9 cellular contexts compared by ENCODE assay signal in the genomic region with DNA sequence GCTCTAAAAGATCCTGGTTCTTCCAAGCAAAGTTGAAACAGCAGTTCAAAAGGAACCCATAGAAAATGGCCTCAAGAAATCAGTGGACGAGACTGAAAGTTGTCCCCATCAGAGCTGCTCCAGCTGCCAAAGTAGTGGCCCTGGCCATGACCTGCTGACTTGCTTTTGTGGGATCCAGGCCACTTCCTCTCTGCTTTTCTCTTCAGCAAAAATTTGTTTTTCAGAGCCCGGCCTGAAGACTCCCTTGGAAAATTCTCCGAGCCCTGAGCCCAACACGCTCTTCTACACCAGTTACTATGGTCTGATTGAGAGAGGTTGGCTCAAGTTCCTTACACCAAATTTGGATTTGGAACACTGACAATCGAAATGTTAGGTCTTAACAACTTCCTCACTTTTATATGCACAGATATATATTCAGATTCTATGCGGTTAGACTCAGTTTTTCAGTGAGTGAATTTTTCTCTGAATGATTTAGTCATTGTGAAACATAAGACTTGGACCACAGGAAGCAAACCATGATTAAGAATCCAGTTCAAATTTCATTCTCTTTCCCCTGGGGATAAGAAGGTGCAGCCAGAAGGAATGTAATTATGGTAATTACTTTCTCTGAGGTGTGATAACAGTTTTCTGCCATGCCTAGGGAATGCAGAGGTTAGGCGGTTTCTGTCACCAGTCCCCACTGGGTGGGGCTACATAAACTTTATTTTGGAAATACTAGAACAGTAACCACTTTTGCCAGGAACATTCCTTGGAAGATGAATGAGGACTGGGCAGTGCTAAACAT.
DNase-seq lines count a peak whose midpoint lies in the region; ATAC-seq, FAIRE-seq and TF ChIP-seq lines count a peak whose summit lies in the region.
"Had no signal": no experiment of that assay in that cellular context is flagged by ENCODE, and none has a peak within 500 bp of the region (broad histone marks: within the 10 kb centered on the region; RNA-seq: fewer than 3 reads in every experiment).

No MANE protein-coding gene starts in this region.

- H3K9ac ChIP-seq in astrocyte (ENCODE audit: low read length) = peak overlapping the region; percentile 23

- H3K27ac ChIP-seq in astrocyte (ENCODE audit: low read depth, low read length) = peak overlapping the region; percentile 62
- H3K27ac ChIP-seq in OCI-LY7 (ENCODE audit: low read depth, low read length, poor library complexity, severe bottlenecking) = no peak overlapping the region

- DNase-seq in GM03348 (ENCODE audit: low spot score) (peak; percentile 74), astrocyte (ENCODE audit: low read depth) (peak; percentile 92), mucosa of descending colon (no peak), mesenteric fat pad (ENCODE audit: low spot score) (no peak), progenitor cell of endocrine pancreas (ENCODE audit: low spot score, unreplicated experiment) (no peak), NCI-H748 (lab: John Stamatoyannopoulos, UW; ENCODE audit: unreplicated experiment) (no peak), OCI-LY7 (ENCODE audit: low spot score) (no peak)

- POLR2A ChIA-PET in OCI-LY7 (lab: Charles Lee) = interaction anchor here (0.7 to 1.2 kb wide), 2 partner anchors 15 to 26 kb away, joined by 3 to 4 read pairs; no protein-coding TSS in a partner anchor

- no peaks in the 10 kb centered on the region for H4K20me1 ChIP-seq in astrocyte (ENCODE audit: insufficient read depth, low read length)
- no peaks in the 10 kb centered on the region for H4K20me1 ChIP-seq in OCI-LY7 (ENCODE audit: insufficient read depth, low read length)

- no peak for TF ChIP-seq CTCF in astrocyte (IDR thresholded peaks at IDR 0.05; ENCODE audit: insufficient read depth, low read depth, low read length)
- TF ChIP-seq CTCF in mucosa of descending colon (IDR thresholded peaks at IDR 0.05) = no peak
- no peak for TF ChIP-seq CTCF in progenitor cell of endocrine pancreas (IDR thresholded peaks at IDR 0.05; ENCODE audit: unreplicated experiment)
- no peak for TF ChIP-seq CTCF in OCI-LY7 (conservative IDR thresholded peaks at IDR 0.05; ENCODE audit: low read length)

- H3K36me3 Mint-ChIP-seq in astrocyte (ENCODE audit: low read depth, unreplicated experiment) = peaks cover 15% of the 10 kb centered on the region
- H3K36me3 Mint-ChIP-seq in progenitor cell of endocrine pancreas (ENCODE audit: insufficient read depth) = no peaks in the 10 kb centered on the region

- H3K4me3 ChIP-seq in astrocyte (ENCODE audit: insufficient read depth, low read depth, low read length) (no peak overlapping the region), mucosa of descending colon (no peak overlapping the region), OCI-LY7 (ENCODE audit: low read depth, low read length, poor library complexity, severe bottlenecking) (no peak overlapping the region)

- H3K9me3 Mint-ChIP-seq in astrocyte (ENCODE audit: unreplicated experiment) (no peaks in the 10 kb centered on the region), progenitor cell of endocrine pancreas (ENCODE audit: low read depth) (no peaks in the 10 kb centered on the region)
- H3K9me3 Mint-ChIP-seq: dendritic cell treated with granulocyte-macrophage colony-stimulating factor and Interleukin-4, amounts not matched to agents 40 ng/mL and 50 ng/mL, for 4 days had no signal

- peak; percentile 79 for ATAC-seq in HG02870 (IDR thresholded peaks at IDR 0.05; ENCODE audit: unreplicated experiment)
- peak; percentile 35 for ATAC-seq in mucosa of descending colon

- H3K4me1 Mint-ChIP-seq in astrocyte (ENCODE audit: low read depth, unreplicated experiment) (peaks cover 21% of the 10 kb centered on the region), progenitor cell of endocrine pancreas (ENCODE audit: low read depth) (peaks cover 8% of the 10 kb centered on the region)

- peak; percentile 99 for FAIRE-seq in astrocyte (lab: Jason Lieb, UNC)

- H3K4me2 ChIP-seq in astrocyte (ENCODE audit: low read length) (peak overlapping the region; percentile 58), OCI-LY7 (ENCODE audit: low read length) (no peak overlapping the region)

- H3K4me3 Mint-ChIP-seq in astrocyte (ENCODE audit: unreplicated experiment) (no peak overlapping the region), progenitor cell of endocrine pancreas (ENCODE audit: low read depth) (no peak overlapping the region)
- H3K4me3 Mint-ChIP-seq: dendritic cell treated with granulocyte-macrophage colony-stimulating factor and Interleukin-4, amounts not matched to agents 40 ng/mL and 50 ng/mL, for 4 days had no signal

- H3K9me3 ChIP-seq in astrocyte (ENCODE audit: insufficient read depth, low read depth, low read length) (no peaks in the 10 kb centered on the region), mucosa of descending colon (no peaks in the 10 kb centered on the region), OCI-LY7 (ENCODE audit: low read length) (no peaks in the 10 kb centered on the region)

- BruUV-seq in OCI-LY7 (replicated peaks; lab: Mats Ljungman, UMichigan) = no TSS peak

- H3K27me3 ChIP-seq in astrocyte (ENCODE audit: insufficient read depth, low read length) = no peaks in the 10 kb centered on the region

- H3K27ac Mint-ChIP-seq in astrocyte (ENCODE audit: unreplicated experiment) (no peak overlapping the region), progenitor cell of endocrine pancreas (no peak overlapping the region)
- H3K27ac Mint-ChIP-seq: dendritic cell treated with granulocyte-macrophage colony-stimulating factor and Interleukin-4, amounts not matched to agents 40 ng/mL and 50 ng/mL, for 4 days had no signal

- CTCF ChIA-PET in OCI-LY7 (lab: Charles Lee; ENCODE audit: unreplicated experiment) = no interaction called here

- H2AFZ ChIP-seq in astrocyte (ENCODE audit: low read depth, low read length) = no peak overlapping the region
- no peak overlapping the region for H2AFZ ChIP-seq in OCI-LY7 (ENCODE audit: low read length)

- H3K36me3 ChIP-seq in astrocyte (ENCODE audit: insufficient read depth, low read length) (peaks cover 18% of the 10 kb centered on the region), mucosa of descending colon (ENCODE audit: low read depth) (no peaks in the 10 kb centered on the region), OCI-LY7 (ENCODE audit: insufficient read depth, low read length) (peaks cover 70% of the 10 kb centered on the region)

- H3K79me2 ChIP-seq in astrocyte (ENCODE audit: insufficient read depth, low read length) (no peaks in the 10 kb centered on the region), OCI-LY7 (ENCODE audit: insufficient read depth, low read depth, low read length) (no peaks in the 10 kb centered on the region)

- no peaks in the 10 kb centered on the region for H3K9me2 ChIP-seq in OCI-LY7 (ENCODE audit: insufficient read depth, low read length)

- intact Hi-C loops in mucosa of descending colon (cut with DNase I, micrococcal nuclease) (no loop called here), OCI-LY7 (cut with micrococcal nuclease; ENCODE audit: unreplicated experiment) (no loop called here)

- H3K4me1 ChIP-seq in astrocyte (ENCODE audit: insufficient read depth, low read length) (peaks cover 32% of the 10 kb centered on the region), mucosa of descending colon (ENCODE audit: low read depth) (peaks cover 28% of the 10 kb centered on the region), OCI-LY7 (ENCODE audit: insufficient read depth, low read length, poor library complexity, severe bottlenecking) (no peaks in the 10 kb centered on the region)

- no peaks in the 10 kb centered on the region for H3K27me3 Mint-ChIP-seq in astrocyte (ENCODE audit: low read depth, unreplicated experiment)
- no peaks in the 10 kb centered on the region for H3K27me3 Mint-ChIP-seq in progenitor cell of endocrine pancreas
- H3K27me3 Mint-ChIP-seq: dendritic cell treated with granulocyte-macrophage colony-stimulating factor and Interleukin-4, amounts not matched to agents 40 ng/mL and 50 ng/mL, for 4 days had no signal

Comparison
In these comparisons a context has a peak if more than half of its experiments do, and no peak if none do; other contexts are left out.
1. DNase-seq: peak in GM03348 (single experiment) and astrocyte (single experiment); none in mucosa of descending colon (0 of 3), mesenteric fat pad (single experiment), progenitor cell of endocrine pancreas (single experiment), NCI-H748 (single experiment) and OCI-LY7 (single experiment).